ENCODE assay signal across 24 cellular contexts in genomic region chr6:81608776-81609175, GRCh38.
"Had no signal": no experiment of that assay in that cellular context is flagged by ENCODE, and none has a peak within 500 bp of the region (broad histone marks: within the 10 kb centered on the region; RNA-seq: fewer than 3 reads in every experiment).

No MANE protein-coding gene starts in this region.

- ATAC-seq: activated CD8-positive, alpha-beta T cell treated with anti-CD3 and anti-CD28 coated beads, Interleukin-2, amount 10 ng/mL, durations not matched to agents 7 days and 5 days; activated naive CD8-positive, alpha-beta T cell treated with anti-CD3 and anti-CD28 coated beads, Interleukin-2, amount 50 U/mL, for 24 hours; gastrocnemius medialis; natural killer cell; right cardiac atrium; upper lobe of right lung had no signal

- H3K4me3 Mint-ChIP-seq: activated CD8-positive, alpha-beta T cell treated with anti-CD3 and anti-CD28 coated beads, Interleukin-2, amount 10 ng/mL, durations not matched to agents 7 days and 5 days; activated naive CD8-positive, alpha-beta T cell treated with anti-CD3 and anti-CD28 coated beads, Interleukin-2, amount 50 U/mL, for 24 hours; activated T-helper 1 cell treated with anti-CD3 and anti-CD28 coated beads, Interleukin-12 subunit alpha, Interleukin-12 subunit beta, Interleukin-2, Interleukin-4 antibody, amounts not matched to agents 30 ng/mL and 10 ng/mL and 1 ng/mL, durations not matched to agents 14 hours and 24 hours and 36 hours; brain; dendritic cell treated with granulocyte-macrophage colony-stimulating factor and Interleukin-4, amounts not matched to agents 40 ng/mL and 50 ng/mL, for 4 days; natural killer cell; stimulated activated naive CD8-positive, alpha-beta T cell treated with anti-CD3 and anti-CD28 coated beads, Interleukin-15, Interleukin-2, amounts not matched to agents 100 ng/mL and 50 ng/mL, for 24 hours had no signal

- H3K9me3 Mint-ChIP-seq: activated T-helper 1 cell treated with anti-CD3 and anti-CD28 coated beads, Interleukin-12 subunit alpha, Interleukin-12 subunit beta, Interleukin-2, Interleukin-4 antibody, amounts not matched to agents 30 ng/mL and 10 ng/mL and 1 ng/mL, durations not matched to agents 14 hours and 24 hours and 36 hours; brain; dendritic cell treated with granulocyte-macrophage colony-stimulating factor and Interleukin-4, amounts not matched to agents 40 ng/mL and 50 ng/mL, for 4 days; stimulated activated naive CD8-positive, alpha-beta T cell treated with anti-CD3 and anti-CD28 coated beads, Interleukin-15, Interleukin-2, amounts not matched to agents 100 ng/mL and 50 ng/mL, for 24 hours had no signal

- H3K9me3 ChIP-seq: gastrocnemius medialis, thyroid gland, upper lobe of right lung had no signal

- H3K27ac ChIP-seq: gastrocnemius medialis, left ventricle myocardium inferior, thyroid gland, upper lobe of right lung, VCaP had no signal

- H3K27ac Mint-ChIP-seq: activated CD8-positive, alpha-beta T cell treated with anti-CD3 and anti-CD28 coated beads, Interleukin-2, amount 10 ng/mL, durations not matched to agents 7 days and 5 days; activated naive CD8-positive, alpha-beta T cell treated with anti-CD3 and anti-CD28 coated beads, Interleukin-2, amount 50 U/mL, for 24 hours; activated T-helper 1 cell treated with anti-CD3 and anti-CD28 coated beads, Interleukin-12 subunit alpha, Interleukin-12 subunit beta, Interleukin-2, Interleukin-4 antibody, amounts not matched to agents 30 ng/mL and 10 ng/mL and 1 ng/mL, durations not matched to agents 14 hours and 24 hours and 36 hours; brain; dendritic cell treated with granulocyte-macrophage colony-stimulating factor and Interleukin-4, amounts not matched to agents 40 ng/mL and 50 ng/mL, for 4 days; natural killer cell; stimulated activated naive CD8-positive, alpha-beta T cell treated with anti-CD3 and anti-CD28 coated beads, Interleukin-15, Interleukin-2, amounts not matched to agents 100 ng/mL and 50 ng/mL, for 24 hours had no signal

- H3K36me3 Mint-ChIP-seq: brain, natural killer cell had no signal

- H3K4me3 ChIP-seq: gastrocnemius medialis, left ventricle myocardium inferior, thyroid gland, upper lobe of right lung had no signal

- H3K36me3 ChIP-seq: gastrocnemius medialis, left ventricle myocardium inferior, thyroid gland, upper lobe of right lung had no signal

- H3K4me1 ChIP-seq: gastrocnemius medialis, thyroid gland, upper lobe of right lung had no signal

- H3K27me3 ChIP-seq: gastrocnemius medialis, thyroid gland, upper lobe of right lung had no signal

- H3K27me3 Mint-ChIP-seq: activated naive CD8-positive, alpha-beta T cell treated with anti-CD3 and anti-CD28 coated beads, Interleukin-2, amount 50 U/mL, for 24 hours; brain; dendritic cell treated with granulocyte-macrophage colony-stimulating factor and Interleukin-4, amounts not matched to agents 40 ng/mL and 50 ng/mL, for 4 days had no signal

- H3K4me1 Mint-ChIP-seq: brain had no signal

- DNase-seq: activated CD4-positive, alpha-beta T cell treated with anti-CD3 and anti-CD28 coated beads, Interleukin-2, amount 50 U/mL, for 1 hour; activated CD4-positive, CD25-positive, alpha-beta regulatory T cell treated with anti-CD3 and anti-CD28 coated beads, Interleukin-2, amount 50 U/mL, for 72 hours; activated CD8-positive, alpha-beta T cell treated with anti-CD3 and anti-CD28 coated beads, Interleukin-2, amount 10 ng/mL, durations not matched to agents 7 days and 5 days; activated gamma-delta T cell; activated naive CD4-positive, alpha-beta T cell treated with anti-CD3 and anti-CD28 coated beads, Interleukin-2, amount 50 U/mL, for 16 hours; activated naive CD8-positive, alpha-beta T cell treated with anti-CD3 and anti-CD28 coated beads, Interleukin-2, amount 50 U/mL, for 24 hours; anterior cingulate cortex; caudate nucleus; effector CD4-positive, alpha-beta T cell; gastrocnemius medialis; hippocampal formation; left ventricle myocardium inferior; midbrain; natural killer cell; right cardiac atrium; stimulated activated CD4-positive, alpha-beta T cell treated with anti-CD3 and anti-CD28 coated beads, Interleukin-12 subunit alpha, Interleukin-12 subunit beta, amount 100 ng/mL, for 4 hours; substantia nigra; thyroid gland; upper lobe of right lung had no signal
